ENCODE assay signal across 31 cellular contexts in the genomic region with DNA sequence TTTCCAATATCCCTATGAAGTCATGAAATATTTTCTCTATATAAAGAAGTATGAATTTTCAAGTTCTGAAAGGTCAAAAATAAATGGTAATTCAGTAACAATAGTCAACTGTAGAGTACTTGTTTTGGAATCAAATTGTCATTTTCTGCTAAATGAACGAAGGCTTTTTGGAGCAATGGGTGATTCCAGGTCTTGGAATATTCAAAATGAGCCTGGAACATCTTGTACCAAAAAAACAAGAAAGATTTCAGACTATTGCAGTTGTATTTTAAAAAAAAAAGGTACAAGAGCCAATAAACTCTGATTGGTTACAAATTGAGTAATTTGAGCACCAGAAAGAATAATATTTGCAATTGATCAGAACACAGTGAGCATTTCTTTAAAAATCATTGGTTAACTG.
"Had no signal": no experiment of that assay in that cellular context is flagged by ENCODE, and none has a peak within 500 bp of the region (broad histone marks: within the 10 kb centered on the region; RNA-seq: fewer than 3 reads in every experiment).

No MANE protein-coding gene starts in this region.

- H3K79me2 ChIP-seq: parathyroid adenoma had no signal

- H3K36me3 Mint-ChIP-seq: natural killer cell; neural progenitor cell; stimulated activated memory B cell treated with anti-CD40 and anti-IgM and Interleukin-4, amounts not matched to agents 10 μg/mL and 1 μg/mL and 100 μg/mL, for 72 hours; type B pancreatic cell had no signal

- H3K27ac ChIP-seq: neural progenitor cell, ovary, parathyroid adenoma, psoas muscle, right lobe of liver, skin epidermis, spleen, suprapubic skin, testis, tibial artery, transverse colon, upper lobe of right lung, uterus had no signal

- H3K4me2 ChIP-seq: neural progenitor cell, smooth muscle cell had no signal

- H3K9me3 Mint-ChIP-seq: neural progenitor cell, type B pancreatic cell had no signal

- H3K4me3 ChIP-seq: neural progenitor cell, ovary, psoas muscle, right lobe of liver, skin epidermis, smooth muscle cell, spleen, suprapubic skin, testis, tibial artery, transverse colon, upper lobe of right lung, uterus had no signal

- H3K27ac Mint-ChIP-seq: natural killer cell; neural progenitor cell; progenitor cell of endocrine pancreas; stimulated activated memory B cell treated with anti-CD40 and anti-IgM and Interleukin-4, amounts not matched to agents 10 μg/mL and 1 μg/mL and 100 μg/mL, for 72 hours; stimulated activated naive CD8-positive, alpha-beta T cell treated with anti-CD3 and anti-CD28 coated beads, Interleukin-15, amount 100 ng/mL, for 72 hours; type B pancreatic cell had no signal

- H3K27me3 Mint-ChIP-seq: progenitor cell of endocrine pancreas; stimulated activated memory B cell treated with anti-CD40 and anti-IgM and Interleukin-4, amounts not matched to agents 10 μg/mL and 1 μg/mL and 100 μg/mL, for 72 hours; stimulated activated naive CD8-positive, alpha-beta T cell treated with anti-CD3 and anti-CD28 coated beads, Interleukin-15, amount 100 ng/mL, for 72 hours; type B pancreatic cell had no signal

- H3K36me3 ChIP-seq: neural progenitor cell, ovary, right lobe of liver, spleen, suprapubic skin, tibial artery, upper lobe of right lung, uterus had no signal

- H3K27me3 ChIP-seq: neural progenitor cell, ovary, right lobe of liver, spleen, suprapubic skin, testis, tibial artery, transverse colon, upper lobe of right lung, uterus had no signal

- DNase-seq: natural killer cell; occipital lobe; ovary; posterior cingulate gyrus; psoas muscle; right cardiac atrium; right lobe of liver; spleen; stimulated activated CD4-positive, alpha-beta T cell treated with anti-CD3 and anti-CD28 coated beads, Interleukin-12 subunit alpha, Interleukin-12 subunit beta, amount 100 ng/mL, for 4 hours; stimulated activated CD4-positive, alpha-beta T cell treated with anti-CD3 and anti-CD28 coated beads, Interleukin-1b, Interleukin-23, amount 100 ng/mL, for 48 hours; stimulated activated CD4-positive, alpha-beta T cell treated with anti-CD3 and anti-CD28 coated beads, Interleukin-4, amount 100 ng/mL, for 1 hour; stimulated activated CD4-positive, alpha-beta T cell treated with anti-CD3 and anti-CD28 coated beads, Interleukin-4, amount 100 ng/mL, for 4 hours; stimulated activated CD8-positive, alpha-beta memory T cell treated with anti-CD3 and anti-CD28 coated beads, Interleukin-4, amount 100 ng/mL, for 48 hours; stimulated activated naive CD4-positive, alpha-beta T cell; stimulated activated naive CD8-positive, alpha-beta T cell treated with anti-CD3 and anti-CD28 coated beads, Interleukin-15, amount 100 ng/mL, for 72 hours; stimulated activated naive CD8-positive, alpha-beta T cell treated with anti-CD3 and anti-CD28 coated beads, Interleukin-15, Interleukin-2, amounts not matched to agents 100 U/mL and 50 U/mL, for 24 hours; substantia nigra; testis; tibial artery; transverse colon; upper lobe of right lung; uterus had no signal

- H2AFZ ChIP-seq: parathyroid adenoma had no signal

- ATAC-seq: natural killer cell; psoas muscle; right lobe of liver; stimulated activated memory B cell treated with anti-CD40 and anti-IgM and Interleukin-4, amounts not matched to agents 10 μg/mL and 1 μg/mL and 100 μg/mL, for 72 hours; stimulated activated naive CD8-positive, alpha-beta T cell treated with anti-CD3 and anti-CD28 coated beads, Interleukin-15, amount 100 ng/mL, for 72 hours; stimulated activated naive CD8-positive, alpha-beta T cell treated with anti-CD3 and anti-CD28 coated beads, Interleukin-15, Interleukin-2, amounts not matched to agents 100 U/mL and 50 U/mL, for 24 hours; upper lobe of right lung had no signal

- H3K4me3 Mint-ChIP-seq: natural killer cell; nephron; neural progenitor cell; stimulated activated memory B cell treated with anti-CD40 and anti-IgM and Interleukin-4, amounts not matched to agents 10 μg/mL and 1 μg/mL and 100 μg/mL, for 72 hours; stimulated activated naive CD8-positive, alpha-beta T cell treated with anti-CD3 and anti-CD28 coated beads, Interleukin-15, amount 100 ng/mL, for 72 hours; type B pancreatic cell had no signal

- H3K4me1 ChIP-seq: parathyroid adenoma, psoas muscle, right lobe of liver, spleen, suprapubic skin, tibial artery, transverse colon, upper lobe of right lung, uterus had no signal

- H3K4me1 Mint-ChIP-seq: natural killer cell; neural progenitor cell; stimulated activated memory B cell treated with anti-CD40 and anti-IgM and Interleukin-4, amounts not matched to agents 10 μg/mL and 1 μg/mL and 100 μg/mL, for 72 hours; stimulated activated naive CD8-positive, alpha-beta T cell treated with anti-CD3 and anti-CD28 coated beads, Interleukin-15, amount 100 ng/mL, for 72 hours had no signal
